27 cellular contexts compared by ENCODE assay signal in genomic region chr15:75193272-75193671, GRCh38.
"Had no signal": no experiment of that assay in that cellular context is flagged by ENCODE, and none has a peak within 500 bp of the region (broad histone marks: within the 10 kb centered on the region; RNA-seq: fewer than 3 reads in every experiment).

No MANE protein-coding gene starts in this region.

- ATAC-seq: activated T-cell treated with anti-CD3 and anti-CD28 coated beads, Interleukin-2, amount 50 U/mL, for 4 hours; SK-N-SH treated with all-trans-retinoic acid at 6 μM for 48 hours had no signal

- H3K9me3 ChIP-seq: Peyer's patch had no signal

- H3K27ac ChIP-seq: brain microvascular endothelial cell, cardiac muscle cell, Peyer's patch, SJSA1 had no signal

- H3K4me3 Mint-ChIP-seq: activated CD4-positive, alpha-beta memory T cell treated with anti-CD3 and anti-CD28 coated beads for 36 hours; activated naive CD4-positive, alpha-beta T cell treated with anti-CD3 and anti-CD28 coated beads, Interleukin-2, amount 10 ng/mL, durations not matched to agents 7 days and 5 days; activated naive CD8-positive, alpha-beta T cell treated with anti-CD3 and anti-CD28 coated beads for 36 hours; activated T-cell treated with anti-CD3 and anti-CD28 coated beads, Interleukin-2, amount 50 U/mL, for 4 hours; T-helper 2 cell treated with Interferon-gamma antibody and Interleukin-4, amounts not matched to agents 5 μg/mL and 100 μg/mL, for 36 hours had no signal

- H3K36me3 ChIP-seq: brain microvascular endothelial cell, cardiac muscle cell, Peyer's patch, SJSA1 had no signal

- DNase-seq: activated CD4-positive, alpha-beta memory T cell treated with anti-CD3 and anti-CD28 coated beads for 36 hours; activated CD4-positive, alpha-beta T cell treated with anti-CD3 and anti-CD28 coated beads for 48 hours; activated CD4-positive, CD25-positive, alpha-beta regulatory T cell treated with anti-CD3 and anti-CD28 coated beads, Interleukin-2, amount 50 U/mL, for 72 hours; activated CD8-positive, alpha-beta memory T cell treated with anti-CD3 and anti-CD28 coated beads for 24 hours; activated gamma-delta T cell treated with Interleukin-2 at 50 U/mL for 16 hours; activated naive CD4-positive, alpha-beta T cell treated with anti-CD3 and anti-CD28 coated beads, Interleukin-2, amount 10 ng/mL, durations not matched to agents 7 days and 5 days; activated naive CD8-positive, alpha-beta T cell treated with anti-CD3 and anti-CD28 coated beads for 36 hours; activated T-cell treated with anti-CD3 and anti-CD28 coated beads, Interleukin-2, amount 50 U/mL, for 4 hours; brain microvascular endothelial cell; KG1; NCI-H1048; NCI-H146; NCI-H187 treated with DMSO at 0.1 percent for 48 hours; NCI-H2081 treated with DMSO at 0.1 percent for 48 hours; NCI-H446; NCI-H524; NCI-H748 treated with DMSO at 0.1 percent for 48 hours; NK-92 treated with Interleukin-12 subunit alpha and Interleukin-12 subunit beta, amount 100 ng/mL, for 24 hours; OCI-M1; Peyer's patch; SHP77; SW 1271 had no signal

- H3K27me3 ChIP-seq: brain microvascular endothelial cell, cardiac muscle cell, Peyer's patch, SJSA1 had no signal

- H3K27ac Mint-ChIP-seq: activated CD4-positive, alpha-beta memory T cell treated with anti-CD3 and anti-CD28 coated beads for 36 hours; activated naive CD4-positive, alpha-beta T cell treated with anti-CD3 and anti-CD28 coated beads, Interleukin-2, amount 10 ng/mL, durations not matched to agents 7 days and 5 days; activated naive CD8-positive, alpha-beta T cell treated with anti-CD3 and anti-CD28 coated beads for 36 hours; activated T-helper 2 cell treated with anti-CD3 and anti-CD28 coated beads, Interferon-gamma antibody, Interleukin-2, Interleukin-4, amounts not matched to agents 10 μg/mL and 5 μg/mL and 100 μg/mL, durations not matched to agents 14 hours and 24 hours and 36 hours; T-helper 2 cell treated with Interferon-gamma antibody and Interleukin-4, amounts not matched to agents 5 μg/mL and 100 μg/mL, for 36 hours had no signal

- H3K27me3 Mint-ChIP-seq: activated CD4-positive, alpha-beta memory T cell treated with anti-CD3 and anti-CD28 coated beads for 36 hours had no signal

- H3K4me3 ChIP-seq: cardiac muscle cell, Peyer's patch, SJSA1 had no signal

- H3K9me3 Mint-ChIP-seq: activated naive CD4-positive, alpha-beta T cell treated with anti-CD3 and anti-CD28 coated beads, Interleukin-2, amount 10 ng/mL, durations not matched to agents 7 days and 5 days; activated naive CD8-positive, alpha-beta T cell treated with anti-CD3 and anti-CD28 coated beads for 36 hours; activated T-cell treated with anti-CD3 and anti-CD28 coated beads, Interleukin-2, amount 50 U/mL, for 4 hours; activated T-helper 2 cell treated with anti-CD3 and anti-CD28 coated beads, Interferon-gamma antibody, Interleukin-2, Interleukin-4, amounts not matched to agents 10 μg/mL and 5 μg/mL and 100 μg/mL, durations not matched to agents 14 hours and 24 hours and 36 hours had no signal

- H3K36me3 Mint-ChIP-seq: activated CD4-positive, alpha-beta memory T cell treated with anti-CD3 and anti-CD28 coated beads for 36 hours; activated naive CD4-positive, alpha-beta T cell treated with anti-CD3 and anti-CD28 coated beads, Interleukin-2, amount 10 ng/mL, durations not matched to agents 7 days and 5 days; activated naive CD8-positive, alpha-beta T cell treated with anti-CD3 and anti-CD28 coated beads for 36 hours had no signal
